9 cellular contexts compared by ENCODE assay signal in the genomic region with DNA sequence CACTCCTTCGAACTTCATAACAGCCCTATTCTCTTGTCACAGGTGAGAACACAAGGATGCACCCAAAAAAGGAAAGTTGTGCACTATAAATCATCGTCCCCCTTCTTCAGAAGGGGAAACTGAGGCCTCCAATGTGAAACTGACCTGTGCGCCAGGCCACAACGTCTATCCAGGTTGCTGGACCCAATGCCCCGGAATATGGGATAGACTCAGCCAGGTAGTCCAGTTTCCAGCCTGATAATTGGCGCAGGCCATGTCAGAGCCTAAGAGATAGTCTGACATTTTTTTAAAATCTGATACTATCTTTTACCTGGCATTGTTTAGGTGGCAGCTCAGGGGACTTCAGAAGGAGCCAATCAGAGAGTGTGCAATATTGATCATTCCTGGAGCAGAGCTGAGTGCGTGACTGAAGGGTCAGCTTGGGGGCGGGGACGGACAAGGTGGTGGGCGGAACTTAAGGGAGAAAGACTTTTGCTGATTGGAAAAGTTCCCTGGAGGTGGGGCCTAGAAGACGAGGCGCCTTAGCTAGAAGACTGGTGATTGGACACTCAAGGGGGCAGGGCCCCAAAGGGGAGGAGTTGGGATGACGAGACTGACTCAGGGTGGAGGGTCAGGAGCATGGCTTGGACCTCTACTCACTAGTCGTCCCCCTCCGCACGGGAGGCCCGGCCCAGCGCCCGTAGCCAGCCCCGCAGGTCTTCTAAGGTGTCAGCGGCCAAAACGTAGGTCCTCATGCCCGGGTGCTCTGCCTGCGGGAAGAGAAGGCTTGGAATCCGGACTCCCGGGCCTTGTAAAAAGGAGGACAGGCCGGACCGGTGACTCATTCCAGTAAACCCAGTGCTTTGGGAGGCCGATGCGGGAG. TPM values are rescaled to one million over a fixed set of nuclear protein-coding genes. Genes with fewer than 3 reads are reported as not detected.
DNase-seq lines count a peak whose midpoint lies in the region; ATAC-seq and TF ChIP-seq lines count a peak whose summit lies in the region.
"Had no signal": no experiment of that assay in that cellular context is flagged by ENCODE, and none has a peak within 500 bp of the region (broad histone marks: within the 10 kb centered on the region; RNA-seq: fewer than 3 reads in every experiment).

No MANE protein-coding gene starts in this region.

- 76 to 86% methylated on average over 30 of the region's 30 CpGs for WGBS in heart right ventricle, 2 donors
- 78% methylated on average over 30 of the region's 30 CpGs for WGBS in tibial nerve, 2 donors

- H3K9me3 ChIP-seq in heart right ventricle (no peaks in the 10 kb centered on the region), tibial nerve (no peaks in the 10 kb centered on the region)

- intact Hi-C loops in heart right ventricle (cut with DNase I), result no loop called here

- H3K36me3 ChIP-seq in heart right ventricle, result peaks cover 0 to 16% (median 0%) of the 10 kb centered on the region in 9 donors
- H3K36me3 ChIP-seq in tibial nerve, result peaks cover 0 to 68% (median 0%) of the 10 kb centered on the region in 3 donors

- H3K27me3 Mint-ChIP-seq in activated naive CD4-positive, alpha-beta T cell treated with anti-CD3 and anti-CD28 coated beads, Interleukin-2, amount 10 ng/mL, durations not matched to agents 7 days and 5 days, result peaks cover 35% of the 10 kb centered on the region
- H3K27me3 Mint-ChIP-seq in stimulated activated naive B cell treated with anti-CD40 and anti-IgM and Interleukin-4, amounts not matched to agents 10 μg/mL and 1 μg/mL and 100 μg/mL, for 72 hours, result no peaks in the 10 kb centered on the region

- H3K27ac ChIP-seq in heart right ventricle (peak overlapping the region in 2 of 10 donors; percentile 22 to 37), tibial nerve (peak overlapping the region in 2 of 4 donors; percentile 79 to 100)

- peak; percentile 8 to 73 (median 52) for ATAC-seq in heart right ventricle
- peak; percentile 55 to 72 for ATAC-seq in stimulated activated naive B cell treated with anti-CD40 and anti-IgM and Interleukin-4, amounts not matched to agents 10 μg/mL and 1 μg/mL and 100 μg/mL, for 72 hours (replicated peaks)

- peak; percentile 51 for DNase-seq in activated naive CD4-positive, alpha-beta T cell treated with anti-CD3 and anti-CD28 coated beads, Interleukin-2, amount 10 ng/mL, durations not matched to agents 7 days and 5 days
- no peak for DNase-seq in activated naive CD4-positive, alpha-beta T cell (lab: John Stamatoyannopoulos, UW)
- DNase-seq in Jurkat, Clone E6-1 (ENCODE audit: low read depth, low spot score), result no peak
- DNase-seq in heart right ventricle (no peak), tibial nerve (ENCODE audit: low spot score in 2 of 2) (no peak), DMS79 treated with DMSO at 0.1 percent for 48 hours (lab: John Stamatoyannopoulos, UW) (no peak), NCI-H345 treated with DMSO at 0.1 percent for 48 hours (lab: John Stamatoyannopoulos, UW; ENCODE audit: unreplicated experiment) (no peak)
- DNase-seq in stimulated activated naive B cell treated with anti-CD40 and anti-IgM and Interleukin-4, amounts not matched to agents 10 μg/mL and 1 μg/mL and 100 μg/mL, for 72 hours, result peak; percentile 61

- no peak overlapping the region for H3K27ac Mint-ChIP-seq in activated naive CD4-positive, alpha-beta T cell treated with anti-CD3 and anti-CD28 coated beads, Interleukin-2, amount 10 ng/mL, durations not matched to agents 7 days and 5 days
- peak overlapping the region; percentile 69 for H3K27ac Mint-ChIP-seq in stimulated activated naive B cell treated with anti-CD40 and anti-IgM and Interleukin-4, amounts not matched to agents 10 μg/mL and 1 μg/mL and 100 μg/mL, for 72 hours

- no peaks in the 10 kb centered on the region for H3K36me3 Mint-ChIP-seq in activated naive CD4-positive, alpha-beta T cell treated with anti-CD3 and anti-CD28 coated beads, Interleukin-2, amount 10 ng/mL, durations not matched to agents 7 days and 5 days
- H3K36me3 Mint-ChIP-seq in stimulated activated naive B cell treated with anti-CD40 and anti-IgM and Interleukin-4, amounts not matched to agents 10 μg/mL and 1 μg/mL and 100 μg/mL, for 72 hours, result no peaks in the 10 kb centered on the region
- H3K36me3 Mint-ChIP-seq: activated naive CD8-positive, alpha-beta T cell treated with anti-CD3 and anti-CD28 coated beads, Interleukin-2, amount 10 ng/mL, durations not matched to agents 7 days and 5 days had no signal

- H3K9me3 Mint-ChIP-seq in activated naive CD4-positive, alpha-beta T cell treated with anti-CD3 and anti-CD28 coated beads, Interleukin-2, amount 10 ng/mL, durations not matched to agents 7 days and 5 days, result no peaks in the 10 kb centered on the region
- no peaks in the 10 kb centered on the region for H3K9me3 Mint-ChIP-seq in stimulated activated naive B cell treated with anti-CD40 and anti-IgM and Interleukin-4, amounts not matched to agents 10 μg/mL and 1 μg/mL and 100 μg/mL, for 72 hours
- H3K9me3 Mint-ChIP-seq: activated naive CD8-positive, alpha-beta T cell treated with anti-CD3 and anti-CD28 coated beads, Interleukin-2, amount 10 ng/mL, durations not matched to agents 7 days and 5 days had no signal

- no peak for TF ChIP-seq POLR2A in tibial nerve (IDR thresholded peaks at IDR 0.05)

- peaks cover 0 to 6% (median 0%) of the 10 kb centered on the region in 9 donors for H3K4me1 ChIP-seq in heart right ventricle
- peaks cover 0 to 57% (median under 1%) of the 10 kb centered on the region in 4 donors for H3K4me1 ChIP-seq in tibial nerve

- peak overlapping the region; percentile 63 for H3K4me3 ChIP-seq in Jurkat, Clone E6-1 (ENCODE audit: low read length)
- H3K4me3 ChIP-seq in heart right ventricle (peak overlapping the region in 3 of 10 donors; percentile 21 to 47 (median 32)), tibial nerve (no peak overlapping the region)

- TF ChIP-seq CTCF in heart right ventricle (IDR thresholded peaks at IDR 0.05), result no peak
- no peak for TF ChIP-seq CTCF in tibial nerve (IDR thresholded peaks at IDR 0.05)

- H3K27me3 ChIP-seq in heart right ventricle, result no peaks in the 10 kb centered on the region
- no peaks in the 10 kb centered on the region for H3K27me3 ChIP-seq in tibial nerve

- CTCF ChIA-PET in activated naive CD4-positive, alpha-beta T cell treated with anti-CD3 and anti-CD28 coated beads, Interleukin-2, amount 10 ng/mL, durations not matched to agents 7 days and 5 days (lab: Charles Lee), result no interaction called here

- peaks cover 9% of the 10 kb centered on the region for H3K4me1 Mint-ChIP-seq in activated naive CD4-positive, alpha-beta T cell treated with anti-CD3 and anti-CD28 coated beads, Interleukin-2, amount 10 ng/mL, durations not matched to agents 7 days and 5 days
- H3K4me1 Mint-ChIP-seq in stimulated activated naive B cell treated with anti-CD40 and anti-IgM and Interleukin-4, amounts not matched to agents 10 μg/mL and 1 μg/mL and 100 μg/mL, for 72 hours, result peaks cover 8 to 13% of the 10 kb centered on the region in 2 donors

- TF ChIP-seq EP300 in tibial nerve (IDR thresholded peaks at IDR 0.05), result no peak

- H3K4me3 Mint-ChIP-seq in activated naive CD4-positive, alpha-beta T cell treated with anti-CD3 and anti-CD28 coated beads, Interleukin-2, amount 10 ng/mL, durations not matched to agents 7 days and 5 days, result peak overlapping the region; percentile 63
- H3K4me3 Mint-ChIP-seq in stimulated activated naive B cell treated with anti-CD40 and anti-IgM and Interleukin-4, amounts not matched to agents 10 μg/mL and 1 μg/mL and 100 μg/mL, for 72 hours, result peak overlapping the region; percentile 85 to 89

RNA-seq across cellular contexts. Expression of gene PLEKHA4, which starts 8.5 kb away (rescaled TPM):
- 3.5 TPM for polyA plus RNA-seq in Jurkat, Clone E6-1 (2012; ENCODE audit: insufficient read depth, insufficient read length)
- 10 to 100 TPM; 18.5 to 70.6 (median 25.1) TPM for total RNA-seq in heart right ventricle
- 10 to 100 TPM; 29.3 to 29.5 TPM for polyA plus RNA-seq in heart right ventricle
- total RNA-seq in tibial nerve, result 100 to 1,000 TPM; 211 to 444 (median 282) TPM

RNA-seq across cellular contexts. Expression of gene PPP1R15A, which starts 12.3 kb away (rescaled TPM):
- 12.3 TPM for polyA plus RNA-seq in Jurkat, Clone E6-1 (2012; ENCODE audit: insufficient read depth, insufficient read length)
- 100 to 1,000 TPM in 1 of 10 donors, 10 to 100 TPM in 9; 55.4 to 123 (median 73.7) TPM for total RNA-seq in heart right ventricle
- 100 to 1,000 TPM in 1 of 2 donors, 10 to 100 TPM in 1; 59.6 to 192 TPM for polyA plus RNA-seq in heart right ventricle
- 100 to 1,000 TPM in 2 of 4 donors, 10 to 100 TPM in 2; 81.0 to 171 (median 101) TPM for total RNA-seq in tibial nerve

RNA-seq across cellular contexts. Expression of gene HSD17B14, which starts 23.7 kb away (rescaled TPM):
- polyA plus RNA-seq in Jurkat, Clone E6-1 (2012; ENCODE audit: insufficient read depth, insufficient read length), result 5.3 TPM
- total RNA-seq in heart right ventricle (1 to 10 TPM; 1.1 to 5.3 (median 3.1) TPM), tibial nerve (10 to 100 TPM; 20.1 to 34.5 (median 26.3) TPM)
- polyA plus RNA-seq in heart right ventricle, result 1 to 10 TPM; 2.4 to 2.7 TPM

RNA-seq across cellular contexts. Expression of gene TULP2, which starts 38.6 kb away (rescaled TPM):
- not detected for polyA plus RNA-seq in Jurkat, Clone E6-1 (2012; ENCODE audit: insufficient read depth, insufficient read length)
- under 1 TPM in 5 of 10 donors, not detected in 5; 0.15 to 0.69 (median 0.49) TPM for total RNA-seq in heart right ventricle
- polyA plus RNA-seq in heart right ventricle, result under 1 TPM in 1 of 2 donors, not detected in 1; 0.22 TPM
- total RNA-seq in tibial nerve, result 1 to 10 TPM in 1 of 4 donors, under 1 TPM in 2, not detected in 1; 0.22 to 2.5 (median 0.60) TPM

RNA-seq across cellular contexts. Expression of gene NUCB1, which starts 40.2 kb away (rescaled TPM):
- 71.9 TPM for polyA plus RNA-seq in Jurkat, Clone E6-1 (2012; ENCODE audit: insufficient read depth, insufficient read length)
- total RNA-seq in heart right ventricle, result 100 to 1,000 TPM; 227 to 452 (median 311) TPM
- polyA plus RNA-seq in heart right ventricle, result 100 to 1,000 TPM; 170 to 294 TPM
- total RNA-seq in tibial nerve, result 100 to 1,000 TPM; 220 to 352 (median 287) TPM

Comparison
In these comparisons a context has a peak if more than half of its experiments do, and no peak if none do; other contexts are left out.
1. DNase-seq: peak in activated naive CD4-positive, alpha-beta T cell treated with anti-CD3 and anti-CD28 coated beads, Interleukin-2, amount 10 ng/mL, durations not matched to agents 7 days and 5 days (single experiment) and stimulated activated naive B cell treated with anti-CD40 and anti-IgM and Interleukin-4, amounts not matched to agents 10 μg/mL and 1 μg/mL and 100 μg/mL, for 72 hours (single experiment); none in activated naive CD4-positive, alpha-beta T cell (0 of 4), Jurkat, Clone E6-1 (single experiment), heart right ventricle (0 of 2), tibial nerve (0 of 2), DMS79 treated with DMSO at 0.1 percent for 48 hours (single experiment) and NCI-H345 treated with DMSO at 0.1 percent for 48 hours (single experiment).